ENCODE assay signal across 22 cellular contexts in genomic region chr17:56845934-56846333, GRCh38. TPM values are rescaled to one million over a fixed set of nuclear protein-coding genes. Genes with fewer than 3 reads are reported as not detected.
DNase-seq lines count a peak whose midpoint lies in the region; ATAC-seq, FAIRE-seq and TF ChIP-seq lines count a peak whose summit lies in the region.
"Had no signal": no experiment of that assay in that cellular context is flagged by ENCODE, and none has a peak within 500 bp of the region (broad histone marks: within the 10 kb centered on the region; RNA-seq: fewer than 3 reads in every experiment).

No MANE protein-coding gene starts in this region.

- RAD21 ChIA-PET in GM12878 (lab: Charles Lee; ENCODE audit: unreplicated experiment) = interaction anchor here (1.3 kb wide), 2 partner anchors 11 to 26 kb away, joined by 5 to 6 read pairs; no protein-coding TSS in a partner anchor

- H4K20me1 ChIP-seq in GM12878 (ENCODE audit: control insufficient read depth, insufficient read depth) = no peaks in the 10 kb centered on the region

- H3K36me3 ChIP-seq in GM12878 (ENCODE audit: control insufficient read depth in 2 of 2, insufficient read depth in 2 of 2, low read length in 1 of 2) = peaks cover 3 to 7% of the 10 kb centered on the region in 2 experiments; a peak in 2 of 4 replicates
- peaks cover 0 to 17% (median 0%) of the 10 kb centered on the region in 3 donors for H3K36me3 ChIP-seq in Peyer's patch
- H3K36me3 ChIP-seq: SJSA1 had no signal

- peak; percentile 25 for DNase-seq in GM12865 (ENCODE audit: low read depth)
- DNase-seq in GM12878 (ENCODE audit: low read depth, low spot score) = no peak
- DNase-seq in Peyer's patch = no peak
- DNase-seq in SHP77 (lab: John Stamatoyannopoulos, UW) = no peak
- DNase-seq: CD4-positive, alpha-beta T cell; COR-L47; GOT3; HCEC 1CT; KG1; MM.1S; NCI-H2029; NCI-H446; NCI-H524 treated with DMSO at 0.1 percent for 48 hours; NCI-H774; PC-3 had no signal

- no peak overlapping the region for H3K9ac ChIP-seq in GM12878 (ENCODE audit: control insufficient read depth, insufficient read depth, low read length)
- H3K9ac ChIP-seq: BLaER1 had no signal

- no peak for TF ChIP-seq EP300 in GM12878 (IDR thresholded peaks at IDR 0.05; ENCODE audit: borderline replicate concordance in 1 of 2, control insufficient read depth in 1 of 2, low read depth in 2 of 2, low read length in 2 of 2)

- TF ChIP-seq CTCF in GM12865 (IDR thresholded peaks at IDR 0.05; ENCODE audit: insufficient read depth, low read depth, low read length, missing control alignments) (no peak), GM12878 (IDR thresholded peaks at IDR 0.05 in 2 of 3, conservative IDR thresholded peaks at IDR 0.05 in 1 of 3; ENCODE audit: control insufficient read depth in 2 of 3, extremely low read depth in 1 of 3, insufficient read depth in 1 of 3, low read depth in 3 of 3, low read length in 3 of 3) (no peak), Peyer's patch (IDR thresholded peaks at IDR 0.05) (no peak)

- no peak overlapping the region for H3K4me2 ChIP-seq in GM12878 (ENCODE audit: control insufficient read depth, insufficient read depth)
- H3K4me2 ChIP-seq: BLaER1 had no signal

- POLR2A ChIA-PET in GM12878 (lab: Charles Lee) = interaction anchor here (1.2 to 2.0 kb wide), 3 partner anchors 10 to 66 kb away, joined by 3 to 8 read pairs (median 5); partner anchors contain the start of genes C17orf67 and DGKE

- CTCF ChIA-PET in GM12878 (lab: Yijun Ruan, JAX) = no interaction called here

- TF ChIP-seq POLR2A in GM12878 (IDR thresholded peaks at IDR 0.05; ENCODE audit: low read depth, low read length) = no peak
- no peak for TF ChIP-seq POLR2A in Peyer's patch (IDR thresholded peaks at IDR 0.05)

- in situ Hi-C loops in GM12878 (cut with MboI) = no loop called here

- WGBS in GM12878 (ENCODE audit: insufficient coverage, insufficient replicate concordance, low lambda C conversion rate, missing lambda C conversion rate) = 91% methylated on average over 1 of the region's 1 CpG

- H3K4me1 ChIP-seq in GM12878 (ENCODE audit: control insufficient read depth, insufficient read depth, low read length) (peaks cover 14% of the 10 kb centered on the region), Peyer's patch (no peaks in the 10 kb centered on the region)
- H3K4me1 ChIP-seq: BLaER1, SJSA1 had no signal

- SMC1A ChIA-PET in GM12878 (lab: Charles Lee; ENCODE audit: uncharacterized antibody, unreplicated experiment) = interaction anchor here (1.3 to 1.7 kb wide), 3 partner anchors 10 to 62 kb away, joined by 4 to 10 read pairs (median 5); no protein-coding TSS in a partner anchor

- H3K27ac ChIP-seq in GM12878 (ENCODE audit: control insufficient read depth, insufficient read depth) (peak overlapping the region; percentile 33; the same call in 1 of the 2 replicates), Peyer's patch (no peak overlapping the region)
- H3K27ac ChIP-seq: BLaER1, SJSA1 had no signal

- no peak for TF ChIP-seq RAD21 in GM12878 (IDR thresholded peaks at IDR 0.05; ENCODE audit: insufficient read depth, low read depth, low read length)

- no peak for FAIRE-seq in GM12878 (lab: Jason Lieb, UNC)
- FAIRE-seq: GM19239 had no signal

- H3K79me2 ChIP-seq in GM12878 (ENCODE audit: control insufficient read depth, insufficient read depth, low read length) = no peaks in the 10 kb centered on the region; the same call in none of the 2 replicates

- intact Hi-C loops in GM12878 (cut with micrococcal nuclease; ENCODE audit: unreplicated experiment) = no loop called here

- H3K9me3 ChIP-seq in GM12878 (replicated peaks; ENCODE audit: control insufficient read depth, insufficient read depth, low read length) (no peaks in the 10 kb centered on the region), Peyer's patch (no peaks in the 10 kb centered on the region)
- H3K9me3 ChIP-seq: BLaER1, SJSA1 had no signal

- H3K4me3 ChIP-seq in GM12865 (ENCODE audit: low read depth, low read length) (no peak overlapping the region), GM12878 (no peak overlapping the region), Peyer's patch (no peak overlapping the region)
- H3K4me3 ChIP-seq: BLaER1, SJSA1 had no signal

- peak; percentile 46 for ATAC-seq in GM18858 (IDR thresholded peaks at IDR 0.05; ENCODE audit: unreplicated experiment)
- peak; percentile 51 for ATAC-seq in GM21723 (IDR thresholded peaks at IDR 0.05; ENCODE audit: unreplicated experiment)
- peak; percentile 57 for ATAC-seq in GM12878
- no peak for ATAC-seq in GM21447 (IDR thresholded peaks at IDR 0.05; ENCODE audit: unreplicated experiment)
- ATAC-seq: PC-3, Right ventricle myocardium inferior had no signal

- BruUV-seq in GM12878 (replicated peaks; lab: Mats Ljungman, UMichigan) = no TSS peak

- H2AFZ ChIP-seq in GM12878 (ENCODE audit: control insufficient read depth, low read depth, low read length) = no peak overlapping the region

- H3K27me3 ChIP-seq in GM12878 (replicated peaks in 1 of 2; ENCODE audit: control insufficient read depth in 2 of 2, insufficient read depth in 2 of 2, low read length in 1 of 2) = no peaks in the 10 kb centered on the region
- no peaks in the 10 kb centered on the region for H3K27me3 ChIP-seq in Peyer's patch
- H3K27me3 ChIP-seq: BLaER1, SJSA1 had no signal

TF ChIP-seq in GM12878, 131 proteins besides CTCF, POLR2A, EP300 and RAD21:
- no peak for TF ChIP-seq SMARCA5 (IDR thresholded peaks at IDR 0.05)
- TF ChIP-seq POU2F2 (IDR thresholded peaks at IDR 0.05; ENCODE audit: borderline replicate concordance, low read depth, low read length) = 0 out of 3 replicates have a peak, but pooled peaks have one; percentile 22

RNA-seq across cellular contexts. Expression of gene DGKE, which starts 12.0 kb away (rescaled TPM):
- total RNA-seq in GM12878 (2013; cell fraction: nucleolus; rRNA removed) = 66.0 and 74.0 TPM in 2 replicates
- total RNA-seq in GM12878 (2014; rRNA removed) = 10.6 and 14.5 TPM in 2 replicates
- total RNA-seq in GM12878 (2014; rRNA removed; fragmentation: Illumina TruSeq; extraction: Trizol) = 12.7 and 14.9 TPM in 2 replicates
- 14.9 and 18.0 TPM in 2 replicates for total RNA-seq in GM12878 (2021)
- 3.3 TPM for polyA plus RNA-seq in GM12878 (2011; ENCODE audit: low read depth)
- 11.7 and 18.4 TPM in 2 replicates for polyA plus RNA-seq in GM12878 (2011; rRNA removed)
- polyA plus RNA-seq in GM12878 (2011; cell fraction: cytosol; rRNA removed) = 4.0 and 6.8 TPM in 2 replicates
- 29.0 and 40.0 TPM in 2 replicates for polyA plus RNA-seq in GM12878 (2011; cell fraction: nucleus; rRNA removed)
- polyA plus RNA-seq in GM12878 (2012) = 5.3 and 6.1 TPM in 2 replicates
- polyA plus RNA-seq in GM12878 (2014; fragmentation: Illumina TruSeq; extraction: Trizol) = 15.5 and 15.9 TPM in 2 replicates
- 1 to 10 TPM; 2.8 to 4.1 TPM for polyA plus RNA-seq in GM12878 (2014; fragmentation: Nextera tagmentation; extraction: Ambion mirVana)
- 7.0 and 8.5 TPM in 2 replicates for polyA plus RNA-seq in GM12878 (2014; rRNA removed)
- polyA plus RNA-seq in GM12878 (2016; fragmentation: Nextera tagmentation; extraction: Ambion mirVana) = 10 to 100 TPM; 11.6 to 12.6 TPM
- polyA minus RNA-seq in GM12878 (2011; rRNA and poly(A)+ RNA removed) = 9.3 and 11.3 TPM in 2 replicates
- polyA minus RNA-seq in GM12878 (2011; cell fraction: cytosol; rRNA and poly(A)+ RNA removed) = 2.9 and 3.7 TPM in 2 replicates
- 20.1 and 27.9 TPM in 2 replicates for polyA minus RNA-seq in GM12878 (2011; cell fraction: nucleus; rRNA and poly(A)+ RNA removed)
- 10 to 100 TPM in 1 of 4 donors, 1 to 10 TPM in 3; 4.2 to 12.4 (median 9.0) TPM for total RNA-seq in Peyer's patch

RNA-seq across cellular contexts. Expression of gene C17orf67, which starts 12.2 kb away (rescaled TPM):
- total RNA-seq in GM12878 (2013; cell fraction: nucleolus; rRNA removed) = 1.7 and 2.0 TPM in 2 replicates
- total RNA-seq in GM12878 (2014; rRNA removed) (1.0 and 1.8 TPM in 2 replicates), GM12878 (2014; rRNA removed; fragmentation: Illumina TruSeq; extraction: Trizol) (0.94 and 0.97 TPM in 2 replicates), GM12878 (2021) (2.6 and 3.3 TPM in 2 replicates), Peyer's patch (10 to 100 TPM in 1 of 4 donors, 1 to 10 TPM in 1, not detected in 2; 1.7 to 10.7 TPM)
- 0.24 TPM for polyA plus RNA-seq in GM12878 (2011; ENCODE audit: low read depth)
- polyA plus RNA-seq in GM12878 (2011; rRNA removed) (0.42 and 0.61 TPM in 2 replicates), GM12878 (2014; fragmentation: Illumina TruSeq; extraction: Trizol) (0.34 and 0.86 TPM in 2 replicates), GM12878 (2014; fragmentation: Nextera tagmentation; extraction: Ambion mirVana) (under 1 TPM; 0.24 to 0.79 TPM), GM12878 (2014; rRNA removed) (1.4 and 1.9 TPM in 2 replicates), GM12878 (2016; fragmentation: Nextera tagmentation; extraction: Ambion mirVana) (1 to 10 TPM in 1 of 2 experiments, under 1 TPM in 1; 0.84 to 2.1 TPM)
- polyA plus RNA-seq in GM12878 (2011; cell fraction: cytosol; rRNA removed) = 0.43 and 0.82 TPM in 2 replicates
- polyA plus RNA-seq in GM12878 (2011; cell fraction: nucleus; rRNA removed) = 1.2 and 1.4 TPM in 2 replicates
- 1.0 and 1.1 TPM in 2 replicates for polyA plus RNA-seq in GM12878 (2012)
- polyA minus RNA-seq in GM12878 (2011; rRNA and poly(A)+ RNA removed) = 0.66 and 0.67 TPM in 2 replicates
- polyA minus RNA-seq in GM12878 (2011; cell fraction: cytosol; rRNA and poly(A)+ RNA removed) = not detected in 2 replicates
- polyA minus RNA-seq in GM12878 (2011; cell fraction: nucleus; rRNA and poly(A)+ RNA removed) = 0.36 and 0.67 TPM in 2 replicates
